Comparison of ENCODE assay signal across 2 cellular contexts in the genomic region with DNA sequence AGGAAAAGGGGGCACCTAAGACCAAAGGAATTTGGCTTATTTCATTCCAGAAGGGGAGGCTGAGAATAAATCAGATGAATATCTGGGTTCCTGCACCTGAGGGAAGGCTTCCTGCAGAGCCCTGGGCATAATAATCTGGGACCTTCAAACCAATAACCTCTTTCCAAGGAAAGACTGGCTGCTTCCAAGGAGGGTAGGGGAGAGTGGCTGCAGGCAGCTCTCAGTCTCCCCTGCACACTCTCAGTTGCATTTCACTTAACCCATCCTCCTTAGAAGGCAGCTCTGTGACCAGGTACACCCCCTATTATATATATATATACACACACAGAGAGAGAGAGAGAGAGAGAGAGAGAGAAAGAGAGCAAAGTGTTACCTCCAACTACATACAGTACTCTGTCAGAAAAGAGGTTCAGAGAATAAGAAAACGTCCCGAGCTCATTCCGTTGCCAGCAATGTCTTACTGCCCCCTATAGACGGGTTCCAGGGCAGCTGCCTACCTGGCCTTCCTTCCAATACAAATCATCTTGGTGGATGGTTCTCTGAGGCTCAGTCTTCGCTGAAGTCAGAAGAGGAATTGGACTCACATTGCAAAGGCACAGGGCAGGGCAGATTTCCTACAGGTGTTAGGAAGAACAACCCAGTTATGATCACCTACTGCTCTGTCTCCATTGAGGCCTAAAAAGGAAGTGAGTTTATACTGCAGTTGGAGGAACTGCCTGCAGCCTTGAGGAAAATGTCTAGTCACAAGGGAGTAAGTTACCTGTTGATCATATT.
TF ChIP-seq lines count a peak whose summit lies in the region.

No MANE protein-coding gene starts in this region.

TF ChIP-seq in K562, 482 proteins besides CTCF, POLR2A, EP300 and RAD21 (continued from another document):
- TF ChIP-seq RBM34 (IDR thresholded peaks at IDR 0.05; ENCODE audit: borderline replicate concordance, insufficient read depth, low read length) (no peak), MCM3 (IDR thresholded peaks at IDR 0.05) (no peak), KAT7 (CRISPR knock-in tag; IDR thresholded peaks at IDR 0.05; ENCODE audit: borderline replicate concordance) (no peak), STAT5B (CRISPR knock-in tag; IDR thresholded peaks at IDR 0.05) (no peak), ATF1 (CRISPR knock-in tag; IDR thresholded peaks at IDR 0.05) (no peak), ATF1 (tag; IDR thresholded peaks at IDR 0.05) (peak; percentile 12; the same call in 1 of the 2 replicates), ZFP1 (CRISPR knock-in tag; IDR thresholded peaks at IDR 0.05) (no peak), LCOR (CRISPR knock-in tag; IDR thresholded peaks at IDR 0.05) (no peak), NR2C2 (CRISPR knock-in tag; IDR thresholded peaks at IDR 0.05) (no peak), NR2C2 (tag; IDR thresholded peaks at IDR 0.05) (no peak), PHF20 (IDR thresholded peaks at IDR 0.05; ENCODE audit: partially characterized antibody) (no peak), RFX1 (IDR thresholded peaks at IDR 0.05) (no peak), RCOR1 (IDR thresholded peaks at IDR 0.05; ENCODE audit: borderline replicate concordance in 1 of 2, low read depth in 2 of 2, low read length in 2 of 2) (peak in 1 of 2 experiments; percentile 31; a peak in 1 of 4 replicates)
- TF ChIP-seq, protein P1, sequence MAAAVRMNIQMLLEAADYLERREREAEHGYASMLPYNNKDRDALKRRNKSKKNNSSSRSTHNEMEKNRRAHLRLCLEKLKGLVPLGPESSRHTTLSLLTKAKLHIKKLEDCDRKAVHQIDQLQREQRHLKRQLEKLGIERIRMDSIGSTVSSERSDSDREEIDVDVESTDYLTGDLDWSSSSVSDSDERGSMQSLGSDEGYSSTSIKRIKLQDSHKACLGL (CRISPR knock-in tag; IDR thresholded peaks at IDR 0.05; ENCODE audit: borderline replicate concordance, poor library complexity, severe bottlenecking), result no peak
- TF ChIP-seq, protein P2, sequence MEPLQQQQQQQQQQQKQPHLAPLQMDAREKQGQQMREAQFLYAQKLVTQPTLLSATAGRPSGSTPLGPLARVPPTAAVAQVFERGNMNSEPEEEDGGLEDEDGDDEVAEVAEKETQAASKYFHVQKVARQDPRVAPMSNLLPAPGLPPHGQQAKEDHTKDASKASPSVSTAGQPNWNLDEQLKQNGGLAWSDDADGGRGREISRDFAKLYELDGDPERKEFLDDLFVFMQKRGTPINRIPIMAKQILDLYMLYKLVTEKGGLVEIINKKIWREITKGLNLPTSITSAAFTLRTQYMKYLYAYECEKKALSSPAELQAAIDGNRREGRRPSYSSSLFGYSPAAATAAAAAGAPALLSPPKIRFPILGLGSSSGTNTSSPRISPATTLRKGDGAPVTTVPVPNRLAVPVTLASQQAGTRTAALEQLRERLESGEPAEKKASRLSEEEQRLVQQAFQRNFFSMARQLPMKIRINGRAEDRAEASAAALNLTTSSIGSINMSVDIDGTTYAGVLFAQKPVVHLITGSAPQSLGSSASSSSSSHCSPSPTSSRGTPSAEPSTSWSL (CRISPR knock-in tag; IDR thresholded peaks at IDR 0.05; ENCODE audit: borderline replicate concordance), result no peak

TF ChIP-seq in HepG2, 621 proteins besides CTCF, POLR2A, EP300 and RAD21 (continued from another document and continues in another):
- TF ChIP-seq, protein P3, sequence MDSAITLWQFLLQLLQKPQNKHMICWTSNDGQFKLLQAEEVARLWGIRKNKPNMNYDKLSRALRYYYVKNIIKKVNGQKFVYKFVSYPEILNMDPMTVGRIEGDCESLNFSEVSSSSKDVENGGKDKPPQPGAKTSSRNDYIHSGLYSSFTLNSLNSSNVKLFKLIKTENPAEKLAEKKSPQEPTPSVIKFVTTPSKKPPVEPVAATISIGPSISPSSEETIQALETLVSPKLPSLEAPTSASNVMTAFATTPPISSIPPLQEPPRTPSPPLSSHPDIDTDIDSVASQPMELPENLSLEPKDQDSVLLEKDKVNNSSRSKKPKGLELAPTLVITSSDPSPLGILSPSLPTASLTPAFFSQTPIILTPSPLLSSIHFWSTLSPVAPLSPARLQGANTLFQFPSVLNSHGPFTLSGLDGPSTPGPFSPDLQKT (CRISPR knock-in tag; IDR thresholded peaks at IDR 0.05; ENCODE audit: borderline replicate concordance), result no peak
- TF ChIP-seq, protein P4, sequence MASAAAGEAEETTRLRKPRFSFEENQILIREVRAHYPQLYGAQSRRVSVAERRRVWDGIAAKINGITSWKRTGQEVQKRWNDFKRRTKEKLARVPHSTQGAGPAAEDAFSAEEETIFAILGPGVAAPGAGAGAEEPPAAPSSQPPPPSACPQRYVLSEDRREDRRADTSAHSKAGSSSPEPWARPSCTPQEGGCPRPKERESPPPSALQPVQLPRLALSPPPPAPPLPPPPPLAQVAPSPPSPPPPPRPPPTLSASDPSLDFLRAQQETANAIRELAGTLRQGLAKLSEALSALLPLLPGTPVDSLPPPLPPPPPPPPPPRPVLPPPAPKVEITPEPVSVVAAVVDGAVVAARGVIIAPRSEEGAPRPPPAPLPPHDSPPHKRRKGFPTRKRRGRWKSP (CRISPR knock-in tag; IDR thresholded peaks at IDR 0.05), result no peak
- TF ChIP-seq, protein P5, sequence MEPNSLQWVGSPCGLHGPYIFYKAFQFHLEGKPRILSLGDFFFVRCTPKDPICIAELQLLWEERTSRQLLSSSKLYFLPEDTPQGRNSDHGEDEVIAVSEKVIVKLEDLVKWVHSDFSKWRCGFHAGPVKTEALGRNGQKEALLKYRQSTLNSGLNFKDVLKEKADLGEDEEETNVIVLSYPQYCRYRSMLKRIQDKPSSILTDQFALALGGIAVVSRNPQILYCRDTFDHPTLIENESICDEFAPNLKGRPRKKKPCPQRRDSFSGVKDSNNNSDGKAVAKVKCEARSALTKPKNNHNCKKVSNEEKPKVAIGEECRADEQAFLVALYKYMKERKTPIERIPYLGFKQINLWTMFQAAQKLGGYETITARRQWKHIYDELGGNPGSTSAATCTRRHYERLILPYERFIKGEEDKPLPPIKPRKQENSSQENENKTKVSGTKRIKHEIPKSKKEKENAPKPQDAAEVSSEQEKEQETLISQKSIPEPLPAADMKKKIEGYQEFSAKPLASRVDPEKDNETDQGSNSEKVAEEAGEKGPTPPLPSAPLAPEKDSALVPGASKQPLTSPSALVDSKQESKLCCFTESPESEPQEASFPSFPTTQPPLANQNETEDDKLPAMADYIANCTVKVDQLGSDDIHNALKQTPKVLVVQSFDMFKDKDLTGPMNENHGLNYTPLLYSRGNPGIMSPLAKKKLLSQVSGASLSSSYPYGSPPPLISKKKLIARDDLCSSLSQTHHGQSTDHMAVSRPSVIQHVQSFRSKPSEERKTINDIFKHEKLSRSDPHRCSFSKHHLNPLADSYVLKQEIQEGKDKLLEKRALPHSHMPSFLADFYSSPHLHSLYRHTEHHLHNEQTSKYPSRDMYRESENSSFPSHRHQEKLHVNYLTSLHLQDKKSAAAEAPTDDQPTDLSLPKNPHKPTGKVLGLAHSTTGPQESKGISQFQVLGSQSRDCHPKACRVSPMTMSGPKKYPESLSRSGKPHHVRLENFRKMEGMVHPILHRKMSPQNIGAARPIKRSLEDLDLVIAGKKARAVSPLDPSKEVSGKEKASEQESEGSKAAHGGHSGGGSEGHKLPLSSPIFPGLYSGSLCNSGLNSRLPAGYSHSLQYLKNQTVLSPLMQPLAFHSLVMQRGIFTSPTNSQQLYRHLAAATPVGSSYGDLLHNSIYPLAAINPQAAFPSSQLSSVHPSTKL (CRISPR knock-in tag; IDR thresholded peaks at IDR 0.05), result peak; percentile 24; the same call in 1 of the 2 replicates
- no peak for TF ChIP-seq EHMT2 (IDR thresholded peaks at IDR 0.05; ENCODE audit: borderline replicate concordance, low read depth, low read length)
- TF ChIP-seq ZFX (CRISPR knock-in tag; IDR thresholded peaks at IDR 0.05; ENCODE audit: low read depth), result peak; percentile 27; the same call in 1 of the 2 replicates
- no peak for TF ChIP-seq IKZF1 (IDR thresholded peaks at IDR 0.05)
- no peak for TF ChIP-seq PHF20 (CRISPR knock-in tag; IDR thresholded peaks at IDR 0.05)
- 0 out of 2 replicates have a peak, but pooled peaks have one; percentile 40 for TF ChIP-seq ZSCAN25 (CRISPR knock-in tag; IDR thresholded peaks at IDR 0.05)
- TF ChIP-seq, protein P6, sequence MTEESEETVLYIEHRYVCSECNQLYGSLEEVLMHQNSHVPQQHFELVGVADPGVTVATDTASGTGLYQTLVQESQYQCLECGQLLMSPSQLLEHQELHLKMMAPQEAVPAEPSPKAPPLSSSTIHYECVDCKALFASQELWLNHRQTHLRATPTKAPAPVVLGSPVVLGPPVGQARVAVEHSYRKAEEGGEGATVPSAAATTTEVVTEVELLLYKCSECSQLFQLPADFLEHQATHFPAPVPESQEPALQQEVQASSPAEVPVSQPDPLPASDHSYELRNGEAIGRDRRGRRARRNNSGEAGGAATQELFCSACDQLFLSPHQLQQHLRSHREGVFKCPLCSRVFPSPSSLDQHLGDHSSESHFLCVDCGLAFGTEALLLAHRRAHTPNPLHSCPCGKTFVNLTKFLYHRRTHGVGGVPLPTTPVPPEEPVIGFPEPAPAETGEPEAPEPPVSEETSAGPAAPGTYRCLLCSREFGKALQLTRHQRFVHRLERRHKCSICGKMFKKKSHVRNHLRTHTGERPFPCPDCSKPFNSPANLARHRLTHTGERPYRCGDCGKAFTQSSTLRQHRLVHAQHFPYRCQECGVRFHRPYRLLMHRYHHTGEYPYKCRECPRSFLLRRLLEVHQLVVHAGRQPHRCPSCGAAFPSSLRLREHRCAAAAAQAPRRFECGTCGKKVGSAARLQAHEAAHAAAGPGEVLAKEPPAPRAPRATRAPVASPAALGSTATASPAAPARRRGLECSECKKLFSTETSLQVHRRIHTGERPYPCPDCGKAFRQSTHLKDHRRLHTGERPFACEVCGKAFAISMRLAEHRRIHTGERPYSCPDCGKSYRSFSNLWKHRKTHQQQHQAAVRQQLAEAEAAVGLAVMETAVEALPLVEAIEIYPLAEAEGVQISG (CRISPR knock-in tag; IDR thresholded peaks at IDR 0.05), result no peak
- TF ChIP-seq, protein P7, sequence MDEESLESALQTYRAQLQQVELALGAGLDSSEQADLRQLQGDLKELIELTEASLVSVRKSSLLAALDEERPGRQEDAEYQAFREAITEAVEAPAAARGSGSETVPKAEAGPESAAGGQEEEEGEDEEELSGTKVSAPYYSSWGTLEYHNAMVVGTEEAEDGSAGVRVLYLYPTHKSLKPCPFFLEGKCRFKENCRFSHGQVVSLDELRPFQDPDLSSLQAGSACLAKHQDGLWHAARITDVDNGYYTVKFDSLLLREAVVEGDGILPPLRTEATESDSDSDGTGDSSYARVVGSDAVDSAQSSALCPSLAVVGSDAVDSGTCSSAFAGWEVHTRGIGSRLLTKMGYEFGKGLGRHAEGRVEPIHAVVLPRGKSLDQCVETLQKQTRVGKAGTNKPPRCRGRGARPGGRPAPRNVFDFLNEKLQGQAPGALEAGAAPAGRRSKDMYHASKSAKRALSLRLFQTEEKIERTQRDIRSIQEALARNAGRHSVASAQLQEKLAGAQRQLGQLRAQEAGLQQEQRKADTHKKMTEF (CRISPR knock-in tag; IDR thresholded peaks at IDR 0.05), result no peak
- TF ChIP-seq, protein P8, sequence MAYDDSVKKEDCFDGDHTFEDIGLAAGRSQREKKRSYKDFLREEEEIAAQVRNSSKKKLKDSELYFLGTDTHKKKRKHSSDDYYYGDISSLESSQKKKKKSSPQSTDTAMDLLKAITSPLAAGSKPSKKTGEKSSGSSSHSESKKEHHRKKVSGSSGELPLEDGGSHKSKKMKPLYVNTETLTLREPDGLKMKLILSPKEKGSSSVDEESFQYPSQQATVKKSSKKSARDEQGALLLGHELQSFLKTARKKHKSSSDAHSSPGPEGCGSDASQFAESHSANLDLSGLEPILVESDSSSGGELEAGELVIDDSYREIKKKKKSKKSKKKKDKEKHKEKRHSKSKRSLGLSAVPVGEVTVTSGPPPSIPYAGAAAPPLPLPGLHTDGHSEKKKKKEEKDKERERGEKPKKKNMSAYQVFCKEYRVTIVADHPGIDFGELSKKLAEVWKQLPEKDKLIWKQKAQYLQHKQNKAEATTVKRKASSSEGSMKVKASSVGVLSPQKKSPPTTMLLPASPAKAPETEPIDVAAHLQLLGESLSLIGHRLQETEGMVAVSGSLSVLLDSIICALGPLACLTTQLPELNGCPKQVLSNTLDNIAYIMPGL (CRISPR knock-in tag; IDR thresholded peaks at IDR 0.05; ENCODE audit: borderline replicate concordance in 1 of 2, low read depth in 1 of 2), result 0 out of 4 replicates have a peak, but pooled peaks of 1 of the 2 experiments have one; percentile 34
- TF ChIP-seq MAFK (conservative IDR thresholded peaks at IDR 0.05 in 1 of 2, IDR thresholded peaks at IDR 0.05 in 1 of 2; ENCODE audit: low read length in 2 of 2), result no peak
- TF ChIP-seq, protein P9, sequence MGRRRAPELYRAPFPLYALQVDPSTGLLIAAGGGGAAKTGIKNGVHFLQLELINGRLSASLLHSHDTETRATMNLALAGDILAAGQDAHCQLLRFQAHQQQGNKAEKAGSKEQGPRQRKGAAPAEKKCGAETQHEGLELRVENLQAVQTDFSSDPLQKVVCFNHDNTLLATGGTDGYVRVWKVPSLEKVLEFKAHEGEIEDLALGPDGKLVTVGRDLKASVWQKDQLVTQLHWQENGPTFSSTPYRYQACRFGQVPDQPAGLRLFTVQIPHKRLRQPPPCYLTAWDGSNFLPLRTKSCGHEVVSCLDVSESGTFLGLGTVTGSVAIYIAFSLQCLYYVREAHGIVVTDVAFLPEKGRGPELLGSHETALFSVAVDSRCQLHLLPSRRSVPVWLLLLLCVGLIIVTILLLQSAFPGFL (CRISPR knock-in tag; IDR thresholded peaks at IDR 0.05), result no peak
- no peak for TF ChIP-seq MBNL3 (CRISPR knock-in tag; conservative IDR thresholded peaks at IDR 0.05)
- TF ChIP-seq ZNF44 (CRISPR knock-in tag; IDR thresholded peaks at IDR 0.05), result no peak
- no peak for TF ChIP-seq ATRX (CRISPR knock-in tag; IDR thresholded peaks at IDR 0.05; ENCODE audit: borderline replicate concordance)
- TF ChIP-seq XRCC5 (optimal IDR thresholded peaks at IDR 0.05; ENCODE audit: low read length), result peak; percentile 27
- no peak for TF ChIP-seq ZNF10 (CRISPR knock-in tag; IDR thresholded peaks at IDR 0.05; ENCODE audit: borderline replicate concordance, low read depth)
- TF ChIP-seq ZNF766 (CRISPR knock-in tag; IDR thresholded peaks at IDR 0.05; ENCODE audit: borderline replicate concordance), result no peak
- TF ChIP-seq, protein P10, sequence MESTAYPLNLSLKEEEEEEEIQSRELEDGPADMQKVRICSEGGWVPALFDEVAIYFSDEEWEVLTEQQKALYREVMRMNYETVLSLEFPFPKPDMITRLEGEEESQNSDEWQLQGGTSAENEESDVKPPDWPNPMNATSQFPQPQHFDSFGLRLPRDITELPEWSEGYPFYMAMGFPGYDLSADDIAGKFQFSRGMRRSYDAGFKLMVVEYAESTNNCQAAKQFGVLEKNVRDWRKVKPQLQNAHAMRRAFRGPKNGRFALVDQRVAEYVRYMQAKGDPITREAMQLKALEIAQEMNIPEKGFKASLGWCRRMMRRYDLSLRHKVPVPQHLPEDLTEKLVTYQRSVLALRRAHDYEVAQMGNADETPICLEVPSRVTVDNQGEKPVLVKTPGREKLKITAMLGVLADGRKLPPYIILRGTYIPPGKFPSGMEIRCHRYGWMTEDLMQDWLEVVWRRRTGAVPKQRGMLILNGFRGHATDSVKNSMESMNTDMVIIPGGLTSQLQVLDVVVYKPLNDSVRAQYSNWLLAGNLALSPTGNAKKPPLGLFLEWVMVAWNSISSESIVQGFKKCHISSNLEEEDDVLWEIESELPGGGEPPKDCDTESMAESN (CRISPR knock-in tag; conservative IDR thresholded peaks at IDR 0.05), result no peak
- TF ChIP-seq GATA4 (IDR thresholded peaks at IDR 0.05; ENCODE audit: borderline replicate concordance, low read depth), result no peak
- TF ChIP-seq, protein P11, sequence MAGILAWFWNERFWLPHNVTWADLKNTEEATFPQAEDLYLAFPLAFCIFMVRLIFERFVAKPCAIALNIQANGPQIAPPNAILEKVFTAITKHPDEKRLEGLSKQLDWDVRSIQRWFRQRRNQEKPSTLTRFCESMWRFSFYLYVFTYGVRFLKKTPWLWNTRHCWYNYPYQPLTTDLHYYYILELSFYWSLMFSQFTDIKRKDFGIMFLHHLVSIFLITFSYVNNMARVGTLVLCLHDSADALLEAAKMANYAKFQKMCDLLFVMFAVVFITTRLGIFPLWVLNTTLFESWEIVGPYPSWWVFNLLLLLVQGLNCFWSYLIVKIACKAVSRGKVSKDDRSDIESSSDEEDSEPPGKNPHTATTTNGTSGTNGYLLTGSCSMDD (CRISPR knock-in tag; IDR thresholded peaks at IDR 0.05), result no peak
- TF ChIP-seq ZNF589 (CRISPR knock-in tag; conservative IDR thresholded peaks at IDR 0.05), result no peak
